In the genomic region with DNA sequence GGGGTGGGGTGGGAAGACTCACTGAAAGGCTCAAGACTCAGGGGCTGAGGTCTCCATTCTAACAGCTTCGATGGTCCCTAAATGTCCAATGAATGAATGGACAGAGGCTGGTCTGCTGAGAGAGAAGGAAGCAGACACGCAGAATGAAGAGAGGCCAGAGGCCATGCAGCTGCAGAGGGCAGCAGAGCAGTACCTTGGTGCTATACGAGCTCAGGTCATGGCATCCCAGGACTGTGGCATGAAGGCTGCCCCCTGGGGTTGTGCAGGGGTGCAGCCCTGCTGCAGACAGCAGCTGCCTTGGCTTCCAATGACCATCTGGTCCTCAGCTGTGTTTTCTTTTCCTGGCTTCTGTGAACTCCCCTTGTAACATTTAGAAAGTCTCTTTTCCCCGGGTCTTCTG, we compare ENCODE assay signal across 18 cellular contexts. TPM values are rescaled to one million over a fixed set of nuclear protein-coding genes. Genes with fewer than 3 reads are reported as not detected.
DNase-seq lines count a peak whose midpoint lies in the region; TF ChIP-seq lines count a peak whose summit lies in the region.
"Had no signal": no experiment of that assay in that cellular context is flagged by ENCODE, and none has a peak within 500 bp of the region (broad histone marks: within the 10 kb centered on the region; RNA-seq: fewer than 3 reads in every experiment).

No MANE protein-coding gene starts in this region.

- no peaks in the 10 kb centered on the region for H3K9me2 ChIP-seq in Loucy (replicated peaks; ENCODE audit: low read depth, low read length)

- no TSS peak for BruUV-seq in Caco-2 (replicated peaks; lab: Mats Ljungman, UMichigan)

- peaks cover 3% of the 10 kb centered on the region for H3K4me1 Mint-ChIP-seq in endodermal cell
- peaks cover 18% of the 10 kb centered on the region for H3K4me1 Mint-ChIP-seq in osteocyte (ENCODE audit: unreplicated experiment)
- H3K4me1 Mint-ChIP-seq in Caco-2 (ENCODE audit: low read depth, unreplicated experiment), result no peaks in the 10 kb centered on the region

- H3K4me1 ChIP-seq in Loucy (ENCODE audit: insufficient read depth, low read length, poor library complexity, severe bottlenecking) (peaks cover 5% of the 10 kb centered on the region), endodermal cell (ENCODE audit: control insufficient read depth, insufficient read depth, low read length) (no peaks in the 10 kb centered on the region), Caco-2 (no peaks in the 10 kb centered on the region), tibial artery (peaks cover 0 to 7% (median 0%) of the 10 kb centered on the region in 4 donors)
- H3K4me1 ChIP-seq: uterus had no signal

- DNase-seq in DMS 273 (lab: John Stamatoyannopoulos, UW; ENCODE audit: unreplicated experiment) (peak; percentile 54), DMS 273 treated with DMSO at 0.1 percent for 48 hours (lab: John Stamatoyannopoulos, UW) (no peak), endodermal cell (no peak), osteocyte (ENCODE audit: extremely low spot score, unreplicated experiment) (no peak), Caco-2 (no peak), tibial artery (no peak), HK-2 (ENCODE audit: unreplicated experiment) (no peak)
- DNase-seq: activated CD4-positive, alpha-beta memory T cell treated with anti-CD3 and anti-CD28 coated beads for 36 hours; activated gamma-delta T cell; brain microvascular endothelial cell; C1 segment of cervical spinal cord; NCI-H1694 treated with DMSO at 0.1 percent for 48 hours; occipital lobe; T-helper 17 cell; uterus had no signal

- WGBS in endodermal cell (ENCODE audit: insufficient coverage in 1 of 2, insufficient read length in 1 of 2), 2 experiments, result 90 to 92% methylated on average over 4 of the region's 4 CpGs

- H2AFZ ChIP-seq in Loucy (ENCODE audit: low read length), result no peak overlapping the region

- H3K27me3 Mint-ChIP-seq in endodermal cell (ENCODE audit: insufficient read depth) (no peaks in the 10 kb centered on the region), osteocyte (ENCODE audit: unreplicated experiment) (no peaks in the 10 kb centered on the region), Caco-2 (ENCODE audit: insufficient read depth, unreplicated experiment) (no peaks in the 10 kb centered on the region)
- H3K27me3 Mint-ChIP-seq: activated CD4-positive, alpha-beta memory T cell treated with anti-CD3 and anti-CD28 coated beads for 36 hours; T-helper 17 cell had no signal

- no peak overlapping the region for H3K9ac ChIP-seq in Loucy (ENCODE audit: low read depth, low read length, poor library complexity, severe bottlenecking)
- H3K9ac ChIP-seq in endodermal cell (ENCODE audit: extremely low read depth, low read length, poor library complexity, severe bottlenecking), result no peak overlapping the region

- H3K9me3 ChIP-seq in Loucy (ENCODE audit: insufficient read depth, low read depth, low read length) (no peaks in the 10 kb centered on the region), endodermal cell (ENCODE audit: control insufficient read depth, low read length) (peaks cover 9% of the 10 kb centered on the region), Caco-2 (no peaks in the 10 kb centered on the region), tibial artery (no peaks in the 10 kb centered on the region)
- H3K9me3 ChIP-seq: uterus had no signal

- POLR2A ChIA-PET in Caco-2 (lab: Charles Lee), result no interaction called here

- H3K4me2 ChIP-seq in Loucy (ENCODE audit: low read depth, low read length, poor library complexity, severe bottlenecking), result no peak overlapping the region

- CTCF ChIA-PET in Caco-2 (lab: Charles Lee), result interaction anchor here (0.6 to 1.9 kb wide), 3 partner anchors 26 to 56 kb away, joined by 3 to 10 read pairs (median 3); no protein-coding TSS in a partner anchor

- H3K4me3 ChIP-seq in Loucy (ENCODE audit: low read length, poor library complexity, severe bottlenecking) (no peak overlapping the region), endodermal cell (ENCODE audit: low read length) (no peak overlapping the region), Caco-2 (ENCODE audit: low read depth, low read length) (no peak overlapping the region), tibial artery (no peak overlapping the region)
- H3K4me3 ChIP-seq: coronary artery, uterus had no signal

- H3K27me3 ChIP-seq in Loucy (ENCODE audit: insufficient read depth, low read length, poor library complexity, severe bottlenecking), result no peaks in the 10 kb centered on the region
- H3K27me3 ChIP-seq in endodermal cell (ENCODE audit: control insufficient read depth, insufficient read depth, low read length, poor library complexity, severe bottlenecking), result no peaks in the 10 kb centered on the region
- no peaks in the 10 kb centered on the region for H3K27me3 ChIP-seq in Caco-2 (replicated peaks; ENCODE audit: control insufficient read depth, insufficient read depth, low read length)
- H3K27me3 ChIP-seq in tibial artery, result no peaks in the 10 kb centered on the region
- H3K27me3 ChIP-seq: brain microvascular endothelial cell, uterus had no signal

- no peaks in the 10 kb centered on the region for H4K20me1 ChIP-seq in Loucy (ENCODE audit: insufficient read depth, low read length, poor library complexity, severe bottlenecking)

- intact Hi-C loops in Caco-2 (cut with micrococcal nuclease; ENCODE audit: unreplicated experiment) (no loop called here), tibial artery (cut with DNase I; ENCODE audit: low total_unique reads) (no loop called here)

- no peaks in the 10 kb centered on the region for H3F3A ChIP-seq in Loucy (ENCODE audit: low read depth)

- no peak overlapping the region for H3K4me3 Mint-ChIP-seq in endodermal cell
- H3K4me3 Mint-ChIP-seq in osteocyte (ENCODE audit: unreplicated experiment), result no peak overlapping the region
- H3K4me3 Mint-ChIP-seq in Caco-2 (ENCODE audit: unreplicated experiment), result no peak overlapping the region
- H3K4me3 Mint-ChIP-seq: activated CD4-positive, alpha-beta memory T cell treated with anti-CD3 and anti-CD28 coated beads for 36 hours; T-helper 17 cell had no signal

- no peaks in the 10 kb centered on the region for H3K79me2 ChIP-seq in Loucy (ENCODE audit: insufficient read depth, low read length)

- no peaks in the 10 kb centered on the region for H3K36me3 ChIP-seq in Loucy (ENCODE audit: insufficient read depth, low read length)
- peaks cover 17% of the 10 kb centered on the region for H3K36me3 ChIP-seq in endodermal cell (ENCODE audit: control insufficient read depth, insufficient read depth, low read length)
- H3K36me3 ChIP-seq in Caco-2 (ENCODE audit: control insufficient read depth, insufficient read depth, low read length), result peaks cover 4% of the 10 kb centered on the region; the same call in 1 of the 2 replicates
- peaks cover 0 to 51% (median 25%) of the 10 kb centered on the region in 3 donors for H3K36me3 ChIP-seq in tibial artery
- H3K36me3 ChIP-seq: uterus had no signal

- H3K27ac Mint-ChIP-seq in endodermal cell (no peak overlapping the region), osteocyte (ENCODE audit: unreplicated experiment) (peak overlapping the region; percentile 72), Caco-2 (ENCODE audit: unreplicated experiment) (no peak overlapping the region)
- H3K27ac Mint-ChIP-seq: activated CD4-positive, alpha-beta memory T cell treated with anti-CD3 and anti-CD28 coated beads for 36 hours; T-helper 17 cell had no signal

- H3K36me3 Mint-ChIP-seq in endodermal cell (ENCODE audit: low read depth) (peaks cover 44% of the 10 kb centered on the region), osteocyte (ENCODE audit: unreplicated experiment) (peaks cover 25% of the 10 kb centered on the region), Caco-2 (ENCODE audit: insufficient read depth, unreplicated experiment) (no peaks in the 10 kb centered on the region)

- H3K27ac ChIP-seq in endodermal cell (ENCODE audit: low read depth, low read length) (no peak overlapping the region), tibial artery (no peak overlapping the region)
- H3K27ac ChIP-seq: 22Rv1, brain microvascular endothelial cell, coronary artery, uterus had no signal

- TF ChIP-seq CTCF in Loucy (conservative IDR thresholded peaks at IDR 0.05; ENCODE audit: low read length) (peak; percentile 22), endodermal cell (conservative IDR thresholded peaks at IDR 0.05) (peak; percentile 23), osteocyte (IDR thresholded peaks at IDR 0.05) (peak; percentile 34), Caco-2 (IDR thresholded peaks at IDR 0.05; ENCODE audit: insufficient read depth in 1 of 2, low read depth in 1 of 2, low read length in 1 of 2, severe bottlenecking in 1 of 2, unreplicated experiment in 1 of 2) (no peak), tibial artery (IDR thresholded peaks at IDR 0.05) (no peak)

- peaks cover 13% of the 10 kb centered on the region for H3K9me3 Mint-ChIP-seq in endodermal cell
- H3K9me3 Mint-ChIP-seq in osteocyte (ENCODE audit: unreplicated experiment), result no peaks in the 10 kb centered on the region
- H3K9me3 Mint-ChIP-seq in Caco-2 (ENCODE audit: unreplicated experiment), result no peaks in the 10 kb centered on the region
- H3K9me3 Mint-ChIP-seq: activated CD4-positive, alpha-beta memory T cell treated with anti-CD3 and anti-CD28 coated beads for 36 hours had no signal

RNA-seq across cellular contexts. Expression of gene CORO2A, which starts 15.2 kb away (rescaled TPM):
- total RNA-seq in endodermal cell, result 10 to 100 TPM; 21.0 to 22.8 TPM
- polyA plus RNA-seq in endodermal cell (2013, experiment 1 of 2), result 10.1 TPM
- polyA plus RNA-seq in endodermal cell (2013, experiment 2 of 2), result 10.4 TPM
- total RNA-seq in osteocyte, result 1.6 and 1.8 TPM in 2 replicates
- 18.9 and 20.0 TPM in 2 replicates for total RNA-seq in Caco-2 (2022)

RNA-seq across cellular contexts. Expression of gene TBC1D2, which starts 47.8 kb away (rescaled TPM):
- total RNA-seq in endodermal cell (10 to 100 TPM in 1 of 2 donors, 1 to 10 TPM in 1; 8.1 to 10.4 TPM), osteocyte (23.7 and 25.6 TPM in 2 replicates), Caco-2 (2022) (8.5 and 8.6 TPM in 2 replicates)
- polyA plus RNA-seq in endodermal cell (2013, experiment 1 of 2), result 2.2 TPM
- 2.4 TPM for polyA plus RNA-seq in endodermal cell (2013, experiment 2 of 2)

Comparison
In these comparisons a context has a peak if more than half of its experiments do, and no peak if none do; other contexts are left out.
1. CTCF ChIP-seq: peak in Loucy (single experiment), endodermal cell (single experiment) and osteocyte (single experiment); none in Caco-2 (0 of 2) and tibial artery (0 of 2).